Comparison of ENCODE assay signal across 24 cellular contexts in the genomic region with DNA sequence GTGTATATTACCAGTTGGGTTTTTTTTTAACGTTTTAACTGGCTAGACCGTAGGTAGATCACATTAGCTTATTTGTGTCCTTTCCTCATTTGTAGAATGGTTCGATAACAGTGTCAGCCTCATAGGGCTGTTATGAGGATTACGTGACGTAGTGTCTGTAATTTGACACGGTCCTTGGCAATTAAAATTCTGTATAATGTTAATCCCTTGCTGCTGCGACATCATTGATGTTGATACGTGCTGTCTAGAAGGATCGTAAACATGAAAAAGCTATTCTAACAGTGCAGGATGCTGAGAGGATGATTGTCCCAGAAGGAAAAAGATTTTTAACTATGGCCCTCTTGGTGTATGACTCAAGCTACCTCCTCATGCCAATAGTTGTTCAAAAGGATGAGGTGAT.
"Had no signal": no experiment of that assay in that cellular context is flagged by ENCODE, and none has a peak within 500 bp of the region (broad histone marks: within the 10 kb centered on the region; RNA-seq: fewer than 3 reads in every experiment).

No MANE protein-coding gene starts in this region.

- H3K27ac ChIP-seq: coronary artery, esophagus muscularis mucosa, foreskin keratinocyte, gastroesophageal sphincter, heart left ventricle, hepatocyte, left lung, lower lobe of right lung had no signal

- H3K9me3 ChIP-seq: esophagus muscularis mucosa, gastroesophageal sphincter, heart left ventricle, left lung, lower lobe of right lung, mucosa of descending colon had no signal

- H3K27me3 ChIP-seq: dorsolateral prefrontal cortex, foreskin keratinocyte, gastroesophageal sphincter, heart left ventricle, hepatocyte, left lung had no signal

- H3K4me3 ChIP-seq: coronary artery, dorsolateral prefrontal cortex, esophagus muscularis mucosa, gastroesophageal sphincter, heart left ventricle, hepatocyte, left lung, lower lobe of right lung, mucosa of descending colon had no signal

- H3K4me1 Mint-ChIP-seq: immature natural killer cell; mesothelial cell of epicardium; naive B cell; naive thymus-derived CD8-positive, alpha-beta T cell had no signal

- H3K4me3 Mint-ChIP-seq: immature natural killer cell; mesothelial cell of epicardium; naive B cell; naive thymus-derived CD8-positive, alpha-beta T cell had no signal

- ATAC-seq: foreskin keratinocyte; gastroesophageal sphincter; heart left ventricle; left cardiac atrium; left lung; left ventricle myocardium superior; lower lobe of right lung; mucosa of descending colon; naive thymus-derived CD8-positive, alpha-beta T cell had no signal

- H3K9me3 Mint-ChIP-seq: immature natural killer cell; mesothelial cell of epicardium; naive B cell; naive thymus-derived CD8-positive, alpha-beta T cell had no signal

- H3K4me1 ChIP-seq: esophagus muscularis mucosa, foreskin keratinocyte, gastroesophageal sphincter, heart left ventricle, left lung, lower lobe of right lung had no signal

- H3K27me3 Mint-ChIP-seq: naive B cell; naive thymus-derived CD8-positive, alpha-beta T cell had no signal

- FAIRE-seq: endothelial cell of umbilical vein, frontal cortex, keratinocyte had no signal

- DNase-seq: dermis blood vessel endothelial cell; dorsolateral prefrontal cortex; effector CD4-positive, alpha-beta T cell; effector memory CD4-positive, alpha-beta T cell; foreskin keratinocyte; heart left ventricle; hypothalamus; immature natural killer cell; left cardiac atrium; left lung; left ventricle myocardium superior; lower lobe of right lung; mesenchymal stem cell; mucosa of descending colon; naive B cell; naive thymus-derived CD8-positive, alpha-beta T cell had no signal

- H3K27ac Mint-ChIP-seq: immature natural killer cell, mesothelial cell of epicardium had no signal
